ENCODE assay signal across 1 cellular context in the genomic region with DNA sequence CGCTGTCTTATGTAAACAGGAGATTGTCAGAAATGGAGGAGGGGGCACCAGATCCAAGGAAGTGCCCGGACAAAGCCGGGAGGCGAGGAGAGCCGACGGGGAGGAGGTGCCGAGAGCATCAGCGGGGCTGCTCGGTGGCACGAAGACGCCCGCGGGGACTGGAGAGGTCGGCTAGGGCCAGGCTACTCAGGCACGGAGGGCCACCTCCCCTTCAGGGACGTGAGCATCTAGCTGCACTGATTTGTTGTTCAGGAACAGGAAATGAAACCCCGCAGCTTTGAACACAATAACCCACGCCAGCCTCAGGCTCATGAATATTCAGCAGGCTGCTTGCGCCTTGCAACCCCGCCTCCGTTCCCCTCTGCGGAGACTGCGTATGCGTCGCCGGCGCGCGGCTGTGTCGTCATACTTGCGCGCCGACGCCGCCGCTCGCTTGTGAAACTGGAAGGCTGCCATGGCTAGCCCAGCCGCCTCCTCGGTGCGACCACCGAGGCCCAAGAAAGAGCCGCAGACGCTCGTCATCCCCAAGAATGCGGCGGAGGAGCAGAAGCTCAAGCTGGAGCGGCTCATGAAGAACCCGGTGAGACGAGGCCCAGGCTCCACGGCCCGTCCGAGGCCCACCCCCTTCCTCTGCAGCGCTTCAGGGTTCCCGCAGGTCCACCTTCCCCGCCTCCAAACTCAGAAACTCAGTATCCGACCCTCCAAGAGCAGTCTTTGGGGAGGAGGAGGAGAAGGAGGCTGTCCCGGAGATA.
TF ChIP-seq lines count a peak whose summit lies in the region.

A gene with protein sequence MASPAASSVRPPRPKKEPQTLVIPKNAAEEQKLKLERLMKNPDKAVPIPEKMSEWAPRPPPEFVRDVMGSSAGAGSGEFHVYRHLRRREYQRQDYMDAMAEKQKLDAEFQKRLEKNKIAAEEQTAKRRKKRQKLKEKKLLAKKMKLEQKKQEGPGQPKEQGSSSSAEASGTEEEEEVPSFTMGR (plus strand): TSS at position 406 of the 752 bp plus-strand sequence. CDS start 49 bp downstream, at position 455.

TF ChIP-seq in GM12878, 131 proteins besides CTCF, POLR2A, EP300 and RAD21 (continued from another document and continues in another):
- TF ChIP-seq, protein P1, sequence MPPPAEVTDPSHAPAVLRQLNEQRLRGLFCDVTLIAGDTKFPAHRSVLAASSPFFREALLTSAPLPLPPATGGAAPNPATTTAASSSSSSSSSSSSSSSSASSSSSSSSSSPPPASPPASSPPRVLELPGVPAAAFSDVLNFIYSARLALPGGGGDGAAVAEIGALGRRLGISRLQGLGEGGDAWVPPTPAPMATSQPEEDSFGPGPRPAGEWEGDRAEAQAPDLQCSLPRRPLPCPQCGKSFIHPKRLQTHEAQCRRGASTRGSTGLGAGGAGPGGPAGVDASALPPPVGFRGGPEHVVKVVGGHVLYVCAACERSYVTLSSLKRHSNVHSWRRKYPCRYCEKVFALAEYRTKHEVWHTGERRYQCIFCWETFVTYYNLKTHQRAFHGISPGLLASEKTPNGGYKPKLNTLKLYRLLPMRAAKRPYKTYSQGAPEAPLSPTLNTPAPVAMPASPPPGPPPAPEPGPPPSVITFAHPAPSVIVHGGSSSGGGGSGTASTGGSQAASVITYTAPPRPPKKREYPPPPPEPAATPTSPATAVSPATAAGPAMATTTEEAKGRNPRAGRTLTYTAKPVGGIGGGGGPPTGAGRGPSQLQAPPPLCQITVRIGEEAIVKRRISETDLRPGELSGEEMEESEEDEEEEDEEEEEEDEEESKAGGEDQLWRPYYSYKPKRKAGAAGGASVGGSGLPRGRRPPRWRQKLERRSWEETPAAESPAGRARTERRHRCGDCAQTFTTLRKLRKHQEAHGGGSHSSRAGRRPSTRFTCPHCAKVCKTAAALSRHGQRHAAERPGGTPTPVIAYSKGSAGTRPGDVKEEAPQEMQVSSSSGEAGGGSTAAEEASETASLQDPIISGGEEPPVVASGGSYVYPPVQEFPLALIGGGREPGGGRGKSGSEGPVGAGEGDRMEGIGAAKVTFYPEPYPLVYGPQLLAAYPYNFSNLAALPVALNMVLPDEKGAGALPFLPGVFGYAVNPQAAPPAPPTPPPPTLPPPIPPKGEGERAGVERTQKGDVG (CRISPR knock-in tag; IDR thresholded peaks at IDR 0.05) = no peak
- TF ChIP-seq POLR2AphosphoS2 (IDR thresholded peaks at IDR 0.05; ENCODE audit: low read depth, low read length) (peak; percentile 99), MYB (IDR thresholded peaks at IDR 0.05; ENCODE audit: borderline replicate concordance, low read depth, low read length) (no peak), CREB1 (IDR thresholded peaks at IDR 0.05; ENCODE audit: low read depth) (peak; percentile 99), POU2F2 (IDR thresholded peaks at IDR 0.05; ENCODE audit: borderline replicate concordance, low read depth, low read length) (peak; percentile 100), MEF2B (IDR thresholded peaks at IDR 0.05; ENCODE audit: partially characterized antibody, poor library complexity, severe bottlenecking) (peak; percentile 8), HDAC6 (IDR thresholded peaks at IDR 0.05; ENCODE audit: unreplicated experiment) (no peak), YBX1 (IDR thresholded peaks at IDR 0.05) (no peak), RUNX3 (IDR thresholded peaks at IDR 0.05; ENCODE audit: low read length) (peak; percentile 76), SMAD5 (IDR thresholded peaks at IDR 0.05; ENCODE audit: low read depth) (no peak), SPI1 (IDR thresholded peaks at IDR 0.05; ENCODE audit: borderline replicate concordance, insufficient read depth, low read depth, low read length) (peak; percentile 95), BRCA1 (IDR thresholded peaks at IDR 0.05; ENCODE audit: low read depth, low read length) (no peak), FOXK2 (IDR thresholded peaks at IDR 0.05) (no peak), IKZF2 (IDR thresholded peaks at IDR 0.05) (peak; percentile 22 to 50; a peak in 2 of 4 replicates), TCF7 (IDR thresholded peaks at IDR 0.05; ENCODE audit: borderline replicate concordance) (no peak), DPF2 (IDR thresholded peaks at IDR 0.05) (peak; percentile 85), NFIC (IDR thresholded peaks at IDR 0.05; ENCODE audit: low read depth, low read length) (no peak), SP1 (IDR thresholded peaks at IDR 0.05; ENCODE audit: low read depth, low read length) (no peak), MEF2A (IDR thresholded peaks at IDR 0.05; ENCODE audit: insufficient read depth, low read depth, low read length) (0 out of 2 replicates have a peak, but pooled peaks have one; percentile 28), ZNF274 (IDR thresholded peaks at IDR 0.05; ENCODE audit: insufficient read depth, insufficient read length) (no peak), KLF5 (IDR thresholded peaks at IDR 0.05; ENCODE audit: partially characterized antibody) (no peak), JUNB (IDR thresholded peaks at IDR 0.05) (no peak), NRF1 (conservative IDR thresholded peaks at IDR 0.05; ENCODE audit: low read depth, low read length) (no peak), GATAD2B (conservative IDR thresholded peaks at IDR 0.05; ENCODE audit: low read depth) (no peak; the same call in 1 of the 2 replicates), CREM (IDR thresholded peaks at IDR 0.05; ENCODE audit: low read depth) (peak; percentile 99), PML (IDR thresholded peaks at IDR 0.05; ENCODE audit: low read length) (peak; percentile 94)
- TF ChIP-seq, protein P2, sequence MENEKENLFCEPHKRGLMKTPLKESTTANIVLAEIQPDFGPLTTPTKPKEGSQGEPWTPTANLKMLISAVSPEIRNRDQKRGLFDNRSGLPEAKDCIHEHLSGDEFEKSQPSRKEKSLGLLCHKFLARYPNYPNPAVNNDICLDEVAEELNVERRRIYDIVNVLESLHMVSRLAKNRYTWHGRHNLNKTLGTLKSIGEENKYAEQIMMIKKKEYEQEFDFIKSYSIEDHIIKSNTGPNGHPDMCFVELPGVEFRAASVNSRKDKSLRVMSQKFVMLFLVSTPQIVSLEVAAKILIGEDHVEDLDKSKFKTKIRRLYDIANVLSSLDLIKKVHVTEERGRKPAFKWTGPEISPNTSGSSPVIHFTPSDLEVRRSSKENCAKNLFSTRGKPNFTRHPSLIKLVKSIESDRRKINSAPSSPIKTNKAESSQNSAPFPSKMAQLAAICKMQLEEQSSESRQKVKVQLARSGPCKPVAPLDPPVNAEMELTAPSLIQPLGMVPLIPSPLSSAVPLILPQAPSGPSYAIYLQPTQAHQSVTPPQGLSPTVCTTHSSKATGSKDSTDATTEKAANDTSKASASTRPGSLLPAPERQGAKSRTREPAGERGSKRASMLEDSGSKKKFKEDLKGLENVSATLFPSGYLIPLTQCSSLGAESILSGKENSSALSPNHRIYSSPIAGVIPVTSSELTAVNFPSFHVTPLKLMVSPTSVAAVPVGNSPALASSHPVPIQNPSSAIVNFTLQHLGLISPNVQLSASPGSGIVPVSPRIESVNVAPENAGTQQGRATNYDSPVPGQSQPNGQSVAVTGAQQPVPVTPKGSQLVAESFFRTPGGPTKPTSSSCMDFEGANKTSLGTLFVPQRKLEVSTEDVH (IDR thresholded peaks at IDR 0.05; ENCODE audit: low read depth, partially characterized antibody) = peak; percentile 75
- TF ChIP-seq, protein P3, sequence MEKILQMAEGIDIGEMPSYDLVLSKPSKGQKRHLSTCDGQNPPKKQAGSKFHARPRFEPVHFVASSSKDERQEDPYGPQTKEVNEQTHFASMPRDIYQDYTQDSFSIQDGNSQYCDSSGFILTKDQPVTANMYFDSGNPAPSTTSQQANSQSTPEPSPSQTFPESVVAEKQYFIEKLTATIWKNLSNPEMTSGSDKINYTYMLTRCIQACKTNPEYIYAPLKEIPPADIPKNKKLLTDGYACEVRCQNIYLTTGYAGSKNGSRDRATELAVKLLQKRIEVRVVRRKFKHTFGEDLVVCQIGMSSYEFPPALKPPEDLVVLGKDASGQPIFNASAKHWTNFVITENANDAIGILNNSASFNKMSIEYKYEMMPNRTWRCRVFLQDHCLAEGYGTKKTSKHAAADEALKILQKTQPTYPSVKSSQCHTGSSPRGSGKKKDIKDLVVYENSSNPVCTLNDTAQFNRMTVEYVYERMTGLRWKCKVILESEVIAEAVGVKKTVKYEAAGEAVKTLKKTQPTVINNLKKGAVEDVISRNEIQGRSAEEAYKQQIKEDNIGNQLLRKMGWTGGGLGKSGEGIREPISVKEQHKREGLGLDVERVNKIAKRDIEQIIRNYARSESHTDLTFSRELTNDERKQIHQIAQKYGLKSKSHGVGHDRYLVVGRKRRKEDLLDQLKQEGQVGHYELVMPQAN (conservative IDR thresholded peaks at IDR 0.05) = peak; percentile 81
- TF ChIP-seq, protein P4, sequence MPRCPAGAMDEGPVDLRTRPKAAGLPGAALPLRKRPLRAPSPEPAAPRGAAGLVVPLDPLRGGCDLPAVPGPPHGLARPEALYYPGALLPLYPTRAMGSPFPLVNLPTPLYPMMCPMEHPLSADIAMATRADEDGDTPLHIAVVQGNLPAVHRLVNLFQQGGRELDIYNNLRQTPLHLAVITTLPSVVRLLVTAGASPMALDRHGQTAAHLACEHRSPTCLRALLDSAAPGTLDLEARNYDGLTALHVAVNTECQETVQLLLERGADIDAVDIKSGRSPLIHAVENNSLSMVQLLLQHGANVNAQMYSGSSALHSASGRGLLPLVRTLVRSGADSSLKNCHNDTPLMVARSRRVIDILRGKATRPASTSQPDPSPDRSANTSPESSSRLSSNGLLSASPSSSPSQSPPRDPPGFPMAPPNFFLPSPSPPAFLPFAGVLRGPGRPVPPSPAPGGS (IDR thresholded peaks at IDR 0.05; ENCODE audit: borderline replicate concordance, insufficient read depth, low read depth, low read length, poor library complexity, severe bottlenecking) = peak; percentile 96
- TF ChIP-seq, protein P5, sequence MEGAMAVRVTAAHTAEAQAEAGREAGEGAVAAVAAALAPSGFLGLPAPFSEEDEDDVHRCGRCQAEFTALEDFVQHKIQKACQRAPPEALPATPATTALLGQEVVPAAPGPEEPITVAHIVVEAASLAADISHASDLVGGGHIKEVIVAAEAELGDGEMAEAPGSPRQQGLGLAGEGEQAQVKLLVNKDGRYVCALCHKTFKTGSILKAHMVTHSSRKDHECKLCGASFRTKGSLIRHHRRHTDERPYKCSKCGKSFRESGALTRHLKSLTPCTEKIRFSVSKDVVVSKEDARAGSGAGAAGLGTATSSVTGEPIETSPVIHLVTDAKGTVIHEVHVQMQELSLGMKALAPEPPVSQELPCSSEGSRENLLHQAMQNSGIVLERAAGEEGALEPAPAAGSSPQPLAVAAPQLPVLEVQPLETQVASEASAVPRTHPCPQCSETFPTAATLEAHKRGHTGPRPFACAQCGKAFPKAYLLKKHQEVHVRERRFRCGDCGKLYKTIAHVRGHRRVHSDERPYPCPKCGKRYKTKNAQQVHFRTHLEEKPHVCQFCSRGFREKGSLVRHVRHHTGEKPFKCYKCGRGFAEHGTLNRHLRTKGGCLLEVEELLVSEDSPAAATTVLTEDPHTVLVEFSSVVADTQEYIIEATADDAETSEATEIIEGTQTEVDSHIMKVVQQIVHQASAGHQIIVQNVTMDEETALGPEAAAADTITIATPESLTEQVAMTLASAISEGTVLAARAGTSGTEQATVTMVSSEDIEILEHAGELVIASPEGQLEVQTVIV (IDR thresholded peaks at IDR 0.05; ENCODE audit: borderline replicate concordance, partially characterized antibody) = no peak
- TF ChIP-seq, protein P6, sequence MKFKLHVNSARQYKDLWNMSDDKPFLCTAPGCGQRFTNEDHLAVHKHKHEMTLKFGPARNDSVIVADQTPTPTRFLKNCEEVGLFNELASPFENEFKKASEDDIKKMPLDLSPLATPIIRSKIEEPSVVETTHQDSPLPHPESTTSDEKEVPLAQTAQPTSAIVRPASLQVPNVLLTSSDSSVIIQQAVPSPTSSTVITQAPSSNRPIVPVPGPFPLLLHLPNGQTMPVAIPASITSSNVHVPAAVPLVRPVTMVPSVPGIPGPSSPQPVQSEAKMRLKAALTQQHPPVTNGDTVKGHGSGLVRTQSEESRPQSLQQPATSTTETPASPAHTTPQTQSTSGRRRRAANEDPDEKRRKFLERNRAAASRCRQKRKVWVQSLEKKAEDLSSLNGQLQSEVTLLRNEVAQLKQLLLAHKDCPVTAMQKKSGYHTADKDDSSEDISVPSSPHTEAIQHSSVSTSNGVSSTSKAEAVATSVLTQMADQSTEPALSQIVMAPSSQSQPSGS (IDR thresholded peaks at IDR 0.05; ENCODE audit: low read length) = no peak; the same call in 1 of the 2 replicates
- TF ChIP-seq, protein P7, sequence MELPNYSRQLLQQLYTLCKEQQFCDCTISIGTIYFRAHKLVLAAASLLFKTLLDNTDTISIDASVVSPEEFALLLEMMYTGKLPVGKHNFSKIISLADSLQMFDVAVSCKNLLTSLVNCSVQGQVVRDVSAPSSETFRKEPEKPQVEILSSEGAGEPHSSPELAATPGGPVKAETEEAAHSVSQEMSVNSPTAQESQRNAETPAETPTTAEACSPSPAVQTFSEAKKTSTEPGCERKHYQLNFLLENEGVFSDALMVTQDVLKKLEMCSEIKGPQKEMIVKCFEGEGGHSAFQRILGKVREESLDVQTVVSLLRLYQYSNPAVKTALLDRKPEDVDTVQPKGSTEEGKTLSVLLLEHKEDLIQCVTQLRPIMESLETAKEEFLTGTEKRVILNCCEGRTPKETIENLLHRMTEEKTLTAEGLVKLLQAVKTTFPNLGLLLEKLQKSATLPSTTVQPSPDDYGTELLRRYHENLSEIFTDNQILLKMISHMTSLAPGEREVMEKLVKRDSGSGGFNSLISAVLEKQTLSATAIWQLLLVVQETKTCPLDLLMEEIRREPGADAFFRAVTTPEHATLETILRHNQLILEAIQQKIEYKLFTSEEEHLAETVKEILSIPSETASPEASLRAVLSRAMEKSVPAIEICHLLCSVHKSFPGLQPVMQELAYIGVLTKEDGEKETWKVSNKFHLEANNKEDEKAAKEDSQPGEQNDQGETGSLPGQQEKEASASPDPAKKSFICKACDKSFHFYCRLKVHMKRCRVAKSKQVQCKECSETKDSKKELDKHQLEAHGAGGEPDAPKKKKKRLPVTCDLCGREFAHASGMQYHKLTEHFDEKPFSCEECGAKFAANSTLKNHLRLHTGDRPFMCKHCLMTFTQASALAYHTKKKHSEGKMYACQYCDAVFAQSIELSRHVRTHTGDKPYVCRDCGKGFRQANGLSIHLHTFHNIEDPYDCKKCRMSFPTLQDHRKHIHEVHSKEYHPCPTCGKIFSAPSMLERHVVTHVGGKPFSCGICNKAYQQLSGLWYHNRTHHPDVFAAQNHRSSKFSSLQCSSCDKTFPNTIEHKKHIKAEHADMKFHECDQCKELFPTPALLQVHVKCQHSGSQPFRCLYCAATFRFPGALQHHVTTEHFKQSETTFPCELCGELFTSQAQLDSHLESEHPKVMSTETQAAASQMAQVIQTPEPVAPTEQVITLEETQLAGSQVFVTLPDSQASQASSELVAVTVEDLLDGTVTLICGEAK (IDR thresholded peaks at IDR 0.05; ENCODE audit: borderline replicate concordance) = no peak; the same call in 1 of the 2 replicates
- TF ChIP-seq, protein P8, sequence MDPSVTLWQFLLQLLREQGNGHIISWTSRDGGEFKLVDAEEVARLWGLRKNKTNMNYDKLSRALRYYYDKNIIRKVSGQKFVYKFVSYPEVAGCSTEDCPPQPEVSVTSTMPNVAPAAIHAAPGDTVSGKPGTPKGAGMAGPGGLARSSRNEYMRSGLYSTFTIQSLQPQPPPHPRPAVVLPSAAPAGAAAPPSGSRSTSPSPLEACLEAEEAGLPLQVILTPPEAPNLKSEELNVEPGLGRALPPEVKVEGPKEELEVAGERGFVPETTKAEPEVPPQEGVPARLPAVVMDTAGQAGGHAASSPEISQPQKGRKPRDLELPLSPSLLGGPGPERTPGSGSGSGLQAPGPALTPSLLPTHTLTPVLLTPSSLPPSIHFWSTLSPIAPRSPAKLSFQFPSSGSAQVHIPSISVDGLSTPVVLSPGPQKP (IDR thresholded peaks at IDR 0.05; ENCODE audit: low read depth, low read length) = no peak
